ENCODE assay signal across 8 cellular contexts in genomic region chr13:48580185-48580803, GRCh38. TPM values are rescaled to one million over a fixed set of nuclear protein-coding genes. Genes with fewer than 3 reads are reported as not detected.
A peak's percentile ranks its signal among the peaks of the same experiment; 100 is the strongest.
DNase-seq lines count a peak whose midpoint lies in the region; ATAC-seq, FAIRE-seq and TF ChIP-seq lines count a peak whose summit lies in the region.

No MANE protein-coding gene starts in this region.

- DNase-seq in DMS153 treated with DMSO at 0.1 percent for 48 hours (lab: John Stamatoyannopoulos, UW; ENCODE audit: unreplicated experiment) (peak; percentile 51), LNCaP clone FGC (ENCODE audit: low read depth) (peak; percentile 26), SKM-1 treated with dmso at 0.1 percent for 144 hours (lab: John Stamatoyannopoulos, UW; ENCODE audit: unreplicated experiment) (peak; percentile 59), right atrium auricular region (ENCODE audit: low spot score) (peak; percentile 82), small intestine (peak; percentile 75)
- DNase-seq in activated naive CD8-positive, alpha-beta T cell treated with anti-CD3 and anti-CD28 coated beads, Interleukin-2, amount 50 U/mL, for 24 hours: peak; percentile 76

- H3K27ac ChIP-seq in right atrium auricular region (no peak overlapping the region), small intestine (ENCODE audit: low read depth in 1 of 2, low read length in 1 of 2) (no peak overlapping the region)

- no peak for ATAC-seq in activated naive CD8-positive, alpha-beta T cell treated with anti-CD3 and anti-CD28 coated beads, Interleukin-2, amount 50 U/mL, for 24 hours
- ATAC-seq in GM19328 (IDR thresholded peaks at IDR 0.05; ENCODE audit: unreplicated experiment) (no peak), GM18873 (IDR thresholded peaks at IDR 0.05; ENCODE audit: low FRiP score, unreplicated experiment) (no peak)

- 42 to 46% (median 44%) methylated on average over 8 of the region's 8 CpGs for WGBS in small intestine, 3 donors

- H3K27me3 ChIP-seq in right atrium auricular region (no peaks in the 10 kb centered on the region), small intestine (ENCODE audit: control insufficient read depth in 2 of 2, insufficient read depth in 2 of 2, low read length in 2 of 2) (no peaks in the 10 kb centered on the region)

- no peaks in the 10 kb centered on the region for H3K36me3 ChIP-seq in right atrium auricular region
- H3K36me3 ChIP-seq in small intestine (ENCODE audit: control insufficient read depth in 2 of 2, insufficient read depth in 2 of 2, low read length in 2 of 2): no peaks in the 10 kb centered on the region

- H3K9me3 Mint-ChIP-seq in activated naive CD8-positive, alpha-beta T cell treated with anti-CD3 and anti-CD28 coated beads, Interleukin-2, amount 50 U/mL, for 24 hours: no peaks in the 10 kb centered on the region

- TF ChIP-seq CTCF in LNCaP clone FGC (IDR thresholded peaks at IDR 0.05; ENCODE audit: control insufficient read depth, extremely low read depth, insufficient read depth) (peak; percentile 49), right atrium auricular region (IDR thresholded peaks at IDR 0.05) (peak; percentile 72 to 81)

- no peaks in the 10 kb centered on the region for H3K9me3 ChIP-seq in right atrium auricular region
- no peaks in the 10 kb centered on the region for H3K9me3 ChIP-seq in small intestine (ENCODE audit: control insufficient read depth, low read depth)

- H3K4me3 Mint-ChIP-seq in activated naive CD8-positive, alpha-beta T cell treated with anti-CD3 and anti-CD28 coated beads, Interleukin-2, amount 50 U/mL, for 24 hours: no peak overlapping the region

- no peaks in the 10 kb centered on the region for H3K36me3 Mint-ChIP-seq in activated naive CD8-positive, alpha-beta T cell treated with anti-CD3 and anti-CD28 coated beads, Interleukin-2, amount 50 U/mL, for 24 hours (ENCODE audit: low read depth)

- H3K4me3 ChIP-seq in LNCaP clone FGC (ENCODE audit: low read depth, low read length) (no peak overlapping the region), right atrium auricular region (no peak overlapping the region), small intestine (ENCODE audit: low read depth in 1 of 2, low read length in 2 of 2) (no peak overlapping the region)

- H3K27ac Mint-ChIP-seq in activated naive CD8-positive, alpha-beta T cell treated with anti-CD3 and anti-CD28 coated beads, Interleukin-2, amount 50 U/mL, for 24 hours: no peak overlapping the region

- H3K4me1 Mint-ChIP-seq in activated naive CD8-positive, alpha-beta T cell treated with anti-CD3 and anti-CD28 coated beads, Interleukin-2, amount 50 U/mL, for 24 hours: peaks cover 14% of the 10 kb centered on the region

- H3K27me3 Mint-ChIP-seq in activated naive CD8-positive, alpha-beta T cell treated with anti-CD3 and anti-CD28 coated beads, Interleukin-2, amount 50 U/mL, for 24 hours: peaks cover 40% of the 10 kb centered on the region

- peak; percentile 36 for FAIRE-seq in small intestine (lab: Jason Lieb, UNC)

- H3K4me1 ChIP-seq in right atrium auricular region (peaks cover 0 to 28% of the 10 kb centered on the region in 2 donors), small intestine (ENCODE audit: control insufficient read depth in 2 of 2, insufficient read depth in 1 of 2, low read depth in 1 of 2, low read length in 1 of 2) (peaks cover 0 to 5% of the 10 kb centered on the region in 2 donors)

RNA-seq across cellular contexts. Expression of gene RCBTB2, which starts 47.4 kb away (rescaled TPM):
- 10 to 100 TPM in 1 of 2 donors, 1 to 10 TPM in 1; 5.2 to 13.4 TPM for total RNA-seq in right atrium auricular region
- 1 to 10 TPM; 3.1 to 7.6 (median 4.8) TPM for polyA plus RNA-seq in small intestine

Comparison
In these comparisons a context has a peak if more than half of its experiments do, and no peak if none do; other contexts are left out.
1. DNase-seq: peak in every context shown above with its lines; median percentile 82 in right atrium auricular region; 76 in activated naive CD8-positive, alpha-beta T cell treated with anti-CD3 and anti-CD28 coated beads, Interleukin-2, amount 50 U/mL, for 24 hours; 75 in small intestine; 59 in SKM-1 treated with dmso at 0.1 percent for 144 hours; 51 in DMS153 treated with DMSO at 0.1 percent for 48 hours; 26 in LNCaP clone FGC.